22 cellular contexts compared by ENCODE assay signal in the genomic region with DNA sequence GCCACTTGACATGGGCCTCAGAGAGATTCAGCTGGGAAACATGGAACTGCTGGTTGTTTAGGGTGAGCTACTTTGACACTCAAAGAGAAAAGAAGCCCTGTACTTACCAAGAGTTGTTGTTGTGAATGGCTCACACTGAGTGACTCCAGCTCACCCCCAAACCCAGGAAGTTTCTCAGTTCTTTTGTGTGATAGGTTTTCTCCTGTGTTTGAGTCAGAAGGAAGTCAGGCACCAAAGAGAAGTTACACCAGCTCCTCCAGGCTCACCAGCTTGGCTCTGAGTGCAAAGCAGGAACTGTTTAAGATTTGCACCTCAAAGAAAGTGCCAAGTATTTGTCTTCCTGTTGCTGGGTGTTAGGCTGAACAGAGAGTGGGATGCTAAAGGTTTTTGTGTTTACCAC.
DNase-seq lines count a peak whose midpoint lies in the region; ATAC-seq, FAIRE-seq and TF ChIP-seq lines count a peak whose summit lies in the region.
"Had no signal": no experiment of that assay in that cellular context is flagged by ENCODE, and none has a peak within 500 bp of the region (broad histone marks: within the 10 kb centered on the region; RNA-seq: fewer than 3 reads in every experiment).

No MANE protein-coding gene starts in this region.

- H3K36me3 Mint-ChIP-seq in activated naive CD4-positive, alpha-beta T cell treated with anti-CD3 and anti-CD28 coated beads for 36 hours (ENCODE audit: low read depth): no peaks in the 10 kb centered on the region
- no peaks in the 10 kb centered on the region for H3K36me3 Mint-ChIP-seq in stimulated activated effector memory CD8-positive, alpha-beta T cell treated with anti-CD3 and anti-CD28 coated beads, Interleukin-12 subunit alpha, Interleukin-12 subunit beta, amount 100 ng/mL, for 72 hours
- no peaks in the 10 kb centered on the region for H3K36me3 Mint-ChIP-seq in Caco-2 (ENCODE audit: insufficient read depth, unreplicated experiment)
- H3K36me3 Mint-ChIP-seq: CD8-positive, alpha-beta memory T cell had no signal

- intact Hi-C loops in activated naive CD4-positive, alpha-beta T cell treated with anti-CD3 and anti-CD28 coated beads for 36 hours (cut with micrococcal nuclease): no loop called here
- intact Hi-C loops in Caco-2 (cut with micrococcal nuclease; ENCODE audit: unreplicated experiment): no loop called here

- POLR2A ChIA-PET in Caco-2 (lab: Charles Lee): no interaction called here

- no peak overlapping the region for H3K4me3 Mint-ChIP-seq in activated naive CD4-positive, alpha-beta T cell treated with anti-CD3 and anti-CD28 coated beads for 36 hours
- H3K4me3 Mint-ChIP-seq in stimulated activated effector memory CD8-positive, alpha-beta T cell treated with anti-CD3 and anti-CD28 coated beads, Interleukin-12 subunit alpha, Interleukin-12 subunit beta, amount 100 ng/mL, for 72 hours: no peak overlapping the region
- H3K4me3 Mint-ChIP-seq in Caco-2 (ENCODE audit: unreplicated experiment): no peak overlapping the region
- H3K4me3 Mint-ChIP-seq: B cell; CD8-positive, alpha-beta memory T cell; HFFc6 had no signal

- no peaks in the 10 kb centered on the region for H3K9me3 Mint-ChIP-seq in activated naive CD4-positive, alpha-beta T cell treated with anti-CD3 and anti-CD28 coated beads for 36 hours
- H3K9me3 Mint-ChIP-seq in stimulated activated effector memory CD8-positive, alpha-beta T cell treated with anti-CD3 and anti-CD28 coated beads, Interleukin-12 subunit alpha, Interleukin-12 subunit beta, amount 100 ng/mL, for 72 hours: no peaks in the 10 kb centered on the region
- H3K9me3 Mint-ChIP-seq in Caco-2 (ENCODE audit: unreplicated experiment): no peaks in the 10 kb centered on the region

- no TSS peak for BruUV-seq in Caco-2 (replicated peaks; lab: Mats Ljungman, UMichigan)

- H3K27me3 Mint-ChIP-seq in activated naive CD4-positive, alpha-beta T cell treated with anti-CD3 and anti-CD28 coated beads for 36 hours (ENCODE audit: low read depth): no peaks in the 10 kb centered on the region
- H3K27me3 Mint-ChIP-seq in Caco-2 (ENCODE audit: insufficient read depth, unreplicated experiment): no peaks in the 10 kb centered on the region
- H3K27me3 Mint-ChIP-seq: CD8-positive, alpha-beta memory T cell had no signal

- ATAC-seq in esophagus mucosa: peak; percentile 69
- peak; percentile 14 for ATAC-seq in stimulated activated effector memory CD8-positive, alpha-beta T cell treated with anti-CD3 and anti-CD28 coated beads, Interleukin-12 subunit alpha, Interleukin-12 subunit beta, amount 100 ng/mL, for 72 hours
- ATAC-seq: HCT116 had no signal

- H3K4me3 ChIP-seq in NT2/D1 (ENCODE audit: insufficient read length, low read depth) (no peak overlapping the region), Caco-2 (ENCODE audit: low read depth, low read length) (no peak overlapping the region)
- H3K4me3 ChIP-seq: BLaER1 treated with 17β-estradiol and CSF1 and Interleukin-3, amounts not matched to agents 10 nM and 100 nM had no signal

- H3K27me3 ChIP-seq in NT2/D1 (ENCODE audit: insufficient read depth, insufficient read length) (no peaks in the 10 kb centered on the region), Caco-2 (replicated peaks; ENCODE audit: control insufficient read depth, insufficient read depth, low read length) (no peaks in the 10 kb centered on the region)
- H3K27me3 ChIP-seq: BLaER1 treated with 17β-estradiol and CSF1 and Interleukin-3, amounts not matched to agents 10 nM and 100 nM had no signal

- H3K27ac Mint-ChIP-seq in activated naive CD4-positive, alpha-beta T cell treated with anti-CD3 and anti-CD28 coated beads for 36 hours: no peak overlapping the region
- no peak overlapping the region for H3K27ac Mint-ChIP-seq in stimulated activated effector memory CD8-positive, alpha-beta T cell treated with anti-CD3 and anti-CD28 coated beads, Interleukin-12 subunit alpha, Interleukin-12 subunit beta, amount 100 ng/mL, for 72 hours
- H3K27ac Mint-ChIP-seq in Caco-2 (ENCODE audit: unreplicated experiment): no peak overlapping the region
- H3K27ac Mint-ChIP-seq: B cell; CD8-positive, alpha-beta memory T cell; HFFc6 had no signal

- no peak for TF ChIP-seq CTCF in Caco-2 (IDR thresholded peaks at IDR 0.05; ENCODE audit: insufficient read depth in 1 of 2, low read depth in 1 of 2, low read length in 1 of 2, severe bottlenecking in 1 of 2, unreplicated experiment in 1 of 2)

- H3K4me1 ChIP-seq in NT2/D1 (ENCODE audit: insufficient read depth, insufficient read length): no peaks in the 10 kb centered on the region
- no peaks in the 10 kb centered on the region for H3K4me1 ChIP-seq in Caco-2
- H3K4me1 ChIP-seq: BLaER1 treated with 17β-estradiol and CSF1 and Interleukin-3, amounts not matched to agents 10 nM and 100 nM had no signal

- DNase-seq in activated naive CD4-positive, alpha-beta T cell treated with anti-CD3 and anti-CD28 coated beads for 36 hours: peak; percentile 7
- no peak for DNase-seq in activated naive CD4-positive, alpha-beta T cell (lab: John Stamatoyannopoulos, UW)
- peak; percentile 32 for DNase-seq in NT2/D1 (ENCODE audit: low read depth, low spot score)
- DNase-seq in stimulated activated effector memory CD8-positive, alpha-beta T cell treated with anti-CD3 and anti-CD28 coated beads, Interleukin-12 subunit alpha, Interleukin-12 subunit beta, amount 100 ng/mL, for 72 hours (ENCODE audit: low spot score in 2 of 2): no peak
- no peak for DNase-seq in Caco-2
- no peak for DNase-seq in NCI-H524 (lab: John Stamatoyannopoulos, UW)
- no peak for DNase-seq in frontal cortex (ENCODE audit: low spot score in 2 of 2)
- DNase-seq: 8988T; CD8-positive, alpha-beta memory T cell; COR-L47; GDM1; GOT3; H7; HFFc6; IMR-90 had no signal

- CTCF ChIA-PET in activated naive CD4-positive, alpha-beta T cell treated with anti-CD3 and anti-CD28 coated beads for 36 hours (lab: Charles Lee): interaction anchor here (0.6 kb wide), 1 partner anchor 399 kb away, joined by 3 read pairs; no protein-coding TSS in a partner anchor
- CTCF ChIA-PET in Caco-2 (lab: Charles Lee): no interaction called here

- H3K36me3 ChIP-seq in NT2/D1 (ENCODE audit: insufficient read depth, insufficient read length, low read length): no peaks in the 10 kb centered on the region
- no peaks in the 10 kb centered on the region for H3K36me3 ChIP-seq in Caco-2 (ENCODE audit: control insufficient read depth, insufficient read depth, low read length)
- H3K36me3 ChIP-seq: BLaER1 treated with 17β-estradiol and CSF1 and Interleukin-3, amounts not matched to agents 10 nM and 100 nM had no signal

- H3K9ac ChIP-seq in NT2/D1 (ENCODE audit: insufficient read length, low read depth): no peak overlapping the region
- H3K9ac ChIP-seq: BLaER1 treated with 17β-estradiol and CSF1 and Interleukin-3, amounts not matched to agents 10 nM and 100 nM had no signal

- no peak for FAIRE-seq in frontal cortex (lab: Jason Lieb, UNC)
- FAIRE-seq: GM12892, GM18507, HTR-8/SVneo had no signal

- no peaks in the 10 kb centered on the region for H3K9me3 ChIP-seq in NT2/D1 (ENCODE audit: insufficient read depth, low read length)
- no peaks in the 10 kb centered on the region for H3K9me3 ChIP-seq in Caco-2

- peaks cover 22% of the 10 kb centered on the region for H3K4me1 Mint-ChIP-seq in activated naive CD4-positive, alpha-beta T cell treated with anti-CD3 and anti-CD28 coated beads for 36 hours (ENCODE audit: low read depth)
- no peaks in the 10 kb centered on the region for H3K4me1 Mint-ChIP-seq in stimulated activated effector memory CD8-positive, alpha-beta T cell treated with anti-CD3 and anti-CD28 coated beads, Interleukin-12 subunit alpha, Interleukin-12 subunit beta, amount 100 ng/mL, for 72 hours
- H3K4me1 Mint-ChIP-seq in Caco-2 (ENCODE audit: low read depth, unreplicated experiment): no peaks in the 10 kb centered on the region
- H3K4me1 Mint-ChIP-seq: B cell; CD8-positive, alpha-beta memory T cell had no signal

Comparison
In these comparisons a context has a peak if more than half of its experiments do, and no peak if none do; other contexts are left out.
1. DNase-seq: peak in activated naive CD4-positive, alpha-beta T cell treated with anti-CD3 and anti-CD28 coated beads for 36 hours (single experiment) and NT2/D1 (single experiment); none in activated naive CD4-positive, alpha-beta T cell (0 of 4), stimulated activated effector memory CD8-positive, alpha-beta T cell treated with anti-CD3 and anti-CD28 coated beads, Interleukin-12 subunit alpha, Interleukin-12 subunit beta, amount 100 ng/mL, for 72 hours (0 of 2), Caco-2 (0 of 2), NCI-H524 (0 of 2) and frontal cortex (0 of 2).